In genomic region chr12:99600388-99600787, GRCh38 we compare ENCODE assay signal across 14 cellular contexts. TPM values are rescaled to one million over a fixed set of nuclear protein-coding genes. Genes with fewer than 3 reads are reported as not detected.
A peak's percentile ranks its signal among the peaks of the same experiment; 100 is the strongest.
DNase-seq lines count a peak whose midpoint lies in the region; ATAC-seq and TF ChIP-seq lines count a peak whose summit lies in the region.
"Had no signal": no experiment of that assay in that cellular context is flagged by ENCODE, and none has a peak within 500 bp of the region (broad histone marks: within the 10 kb centered on the region; RNA-seq: fewer than 3 reads in every experiment).

No MANE protein-coding gene starts in this region.

- ATAC-seq in HG02938 (IDR thresholded peaks at IDR 0.05; ENCODE audit: unreplicated experiment), result peak; percentile 97
- ATAC-seq: A549 had no signal

- no peaks in the 10 kb centered on the region for H3K36me3 Mint-ChIP-seq in chondrocyte (ENCODE audit: low read depth)
- H3K36me3 Mint-ChIP-seq: activated naive CD8-positive, alpha-beta T cell treated with anti-CD3 and anti-CD28 coated beads for 36 hours had no signal

- no peak overlapping the region for H3K4me3 Mint-ChIP-seq in chondrocyte (ENCODE audit: unreplicated experiment)
- H3K4me3 Mint-ChIP-seq: activated B cell treated with CpG ODN at 0.5 μM for 24 hours; activated naive CD8-positive, alpha-beta T cell treated with anti-CD3 and anti-CD28 coated beads for 36 hours; nephron progenitor cell had no signal

- H3K4me1 Mint-ChIP-seq in chondrocyte (ENCODE audit: low read depth), result no peaks in the 10 kb centered on the region
- H3K4me1 Mint-ChIP-seq: activated B cell treated with CpG ODN at 0.5 μM for 24 hours; activated naive CD8-positive, alpha-beta T cell treated with anti-CD3 and anti-CD28 coated beads for 36 hours; nephron progenitor cell had no signal

- TF ChIP-seq POLR2A in thyroid gland (IDR thresholded peaks at IDR 0.05), result no peak

- H3K4me3 ChIP-seq in thyroid gland (replicated peaks in 1 of 3), result no peak overlapping the region
- H3K4me3 ChIP-seq: A549 had no signal

- intact Hi-C loops in thyroid gland (cut with DNase I), result no loop called here

- H3K9me3 ChIP-seq in thyroid gland, result no peaks in the 10 kb centered on the region
- H3K9me3 ChIP-seq: A549 had no signal

- H3K4me1 ChIP-seq in thyroid gland, result no peaks in the 10 kb centered on the region
- H3K4me1 ChIP-seq: A549 had no signal

- DNase-seq in NCI-H82 (lab: John Stamatoyannopoulos, UW) (peak; percentile 8), NCI-H82 treated with DMSO at 0.1 percent for 48 hours (lab: John Stamatoyannopoulos, UW; ENCODE audit: unreplicated experiment) (no peak), NCI-H187 (lab: John Stamatoyannopoulos, UW) (peak; percentile 8 to 68), retina (peak; percentile 24), EL (no peak), thyroid gland (no peak), chondrocyte (ENCODE audit: low spot score) (no peak)
- DNase-seq: activated B cell treated with CpG ODN at 0.5 μM for 24 hours; activated naive CD8-positive, alpha-beta T cell treated with anti-CD3 and anti-CD28 coated beads for 36 hours; nephron progenitor cell; stimulated activated CD4-positive, alpha-beta T cell treated with anti-CD3 and anti-CD28 coated beads, Interleukin-4, amount 100 ng/mL, for 24 hours had no signal

- no peaks in the 10 kb centered on the region for H3K27me3 ChIP-seq in thyroid gland

- no peak overlapping the region for H3K27ac Mint-ChIP-seq in chondrocyte (ENCODE audit: unreplicated experiment)
- H3K27ac Mint-ChIP-seq: activated B cell treated with CpG ODN at 0.5 μM for 24 hours; activated naive CD8-positive, alpha-beta T cell treated with anti-CD3 and anti-CD28 coated beads for 36 hours; nephron progenitor cell had no signal

- 58 to 72% methylated on average over 5 of the region's 5 CpGs for WGBS in thyroid gland, 2 donors

- no peaks in the 10 kb centered on the region for H3K27me3 Mint-ChIP-seq in chondrocyte (ENCODE audit: low read depth)
- H3K27me3 Mint-ChIP-seq: activated B cell treated with CpG ODN at 0.5 μM for 24 hours; activated naive CD8-positive, alpha-beta T cell treated with anti-CD3 and anti-CD28 coated beads for 36 hours had no signal

- no peaks in the 10 kb centered on the region for H3K36me3 ChIP-seq in thyroid gland

- no peaks in the 10 kb centered on the region for H3K9me3 Mint-ChIP-seq in chondrocyte (ENCODE audit: low read depth)
- H3K9me3 Mint-ChIP-seq: nephron progenitor cell had no signal

- no peak overlapping the region for H3K27ac ChIP-seq in thyroid gland
- H3K27ac ChIP-seq: A549 had no signal

- TF ChIP-seq CTCF in thyroid gland (IDR thresholded peaks at IDR 0.05), result no peak
- TF ChIP-seq CTCF in chondrocyte (IDR thresholded peaks at IDR 0.05), result no peak

RNA-seq across cellular contexts. Expression of gene GARIN6, which starts 47.2 kb away (rescaled TPM):
- under 1 TPM in 1 of 4 donors, not detected in 3; 0.27 TPM for total RNA-seq in thyroid gland
- total RNA-seq in chondrocyte, result not detected in 3 replicates
- total RNA-seq: activated B cell treated with CpG ODN at 0.5 μM for 24 hours; activated naive CD8-positive, alpha-beta T cell treated with anti-CD3 and anti-CD28 coated beads for 36 hours; urinary bladder had no signal

Comparison
In these comparisons a context has a peak if more than half of its experiments do, and no peak if none do; other contexts are left out.
1. DNase-seq: peak in NCI-H82 (single experiment), NCI-H187 (2 of 2) and retina (single experiment); none in NCI-H82 treated with DMSO at 0.1 percent for 48 hours (single experiment), EL (single experiment), thyroid gland (0 of 2) and chondrocyte (single experiment).